In genomic region chr6:18101271-18101670, GRCh38 we compare ENCODE assay signal across 26 cellular contexts. TPM values are rescaled to one million over a fixed set of nuclear protein-coding genes. Genes with fewer than 3 reads are reported as not detected.
DNase-seq lines count a peak whose midpoint lies in the region; ATAC-seq and TF ChIP-seq lines count a peak whose summit lies in the region.
"Had no signal": no experiment of that assay in that cellular context is flagged by ENCODE, and none has a peak within 500 bp of the region (broad histone marks: within the 10 kb centered on the region; RNA-seq: fewer than 3 reads in every experiment).

No MANE protein-coding gene starts in this region.

- ATAC-seq in stimulated activated naive CD8-positive, alpha-beta T cell treated with anti-CD3 and anti-CD28 coated beads, Interleukin-15, amount 100 ng/mL, for 72 hours, result no peak
- no peak for ATAC-seq in HG02938 (IDR thresholded peaks at IDR 0.05; ENCODE audit: unreplicated experiment)
- no peak for ATAC-seq in GM21619 (IDR thresholded peaks at IDR 0.05; ENCODE audit: unreplicated experiment)
- ATAC-seq: GM23338; natural killer cell treated with Interleukin-12 subunit alpha and Interleukin-12 subunit beta and Interleukin-15 and Interleukin-18, amount 100 ng/mL, for 72 hours; Panc1; WTC11 had no signal

- H3K27ac ChIP-seq in cingulate gyrus (ENCODE audit: low read depth, low read length), result peak overlapping the region; percentile 94
- H3K27ac ChIP-seq: ascending aorta, coronary artery, vagina had no signal

- peaks cover 57% of the 10 kb centered on the region for H3K27me3 Mint-ChIP-seq in stimulated activated naive CD8-positive, alpha-beta T cell treated with anti-CD3 and anti-CD28 coated beads, Interleukin-15, amount 100 ng/mL, for 72 hours

- no peak for TF ChIP-seq CTCF in AG10803 (conservative IDR thresholded peaks at IDR 0.05; ENCODE audit: low read length)

- H3K9me3 Mint-ChIP-seq in stimulated activated naive CD8-positive, alpha-beta T cell treated with anti-CD3 and anti-CD28 coated beads, Interleukin-15, amount 100 ng/mL, for 72 hours, result peaks cover 8 to 9% of the 10 kb centered on the region in 2 donors
- H3K9me3 Mint-ChIP-seq: natural killer cell treated with Interleukin-12 subunit alpha and Interleukin-12 subunit beta and Interleukin-15 and Interleukin-18, amount 100 ng/mL, for 72 hours had no signal

- no peak overlapping the region for H3K27ac Mint-ChIP-seq in stimulated activated naive CD8-positive, alpha-beta T cell treated with anti-CD3 and anti-CD28 coated beads, Interleukin-15, amount 100 ng/mL, for 72 hours
- H3K27ac Mint-ChIP-seq: activated CD4-positive, alpha-beta memory T cell treated with anti-CD3 and anti-CD28 coated beads for 36 hours; activated naive CD4-positive, alpha-beta T cell treated with anti-CD3 and anti-CD28 coated beads for 36 hours; GM23338; memory B cell; natural killer cell treated with Interleukin-12 subunit alpha and Interleukin-12 subunit beta and Interleukin-15 and Interleukin-18, amount 100 ng/mL, for 72 hours; progenitor cell of endocrine pancreas; T-helper 2 cell treated with Interferon-gamma antibody and Interleukin-4, amounts not matched to agents 5 μg/mL and 100 μg/mL, for 36 hours; WTC11 had no signal

- H3K4me3 ChIP-seq in AG10803 (ENCODE audit: low read length), result no peak overlapping the region
- H3K4me3 ChIP-seq: ascending aorta, coronary artery, GM23338, MG63, vagina had no signal

- no peak overlapping the region for H3K4me3 Mint-ChIP-seq in stimulated activated naive CD8-positive, alpha-beta T cell treated with anti-CD3 and anti-CD28 coated beads, Interleukin-15, amount 100 ng/mL, for 72 hours
- H3K4me3 Mint-ChIP-seq: activated CD4-positive, alpha-beta memory T cell treated with anti-CD3 and anti-CD28 coated beads for 36 hours; activated naive CD4-positive, alpha-beta T cell treated with anti-CD3 and anti-CD28 coated beads for 36 hours; GM23338; memory B cell; natural killer cell treated with Interleukin-12 subunit alpha and Interleukin-12 subunit beta and Interleukin-15 and Interleukin-18, amount 100 ng/mL, for 72 hours; T-helper 2 cell treated with Interferon-gamma antibody and Interleukin-4, amounts not matched to agents 5 μg/mL and 100 μg/mL, for 36 hours; WTC11 had no signal

- H3K4me1 Mint-ChIP-seq in stimulated activated naive CD8-positive, alpha-beta T cell treated with anti-CD3 and anti-CD28 coated beads, Interleukin-15, amount 100 ng/mL, for 72 hours, result no peaks in the 10 kb centered on the region
- H3K4me1 Mint-ChIP-seq: GM23338, memory B cell had no signal

- DNase-seq in AG10803 (ENCODE audit: low read depth) (peak; percentile 35), LHCN-M2 (ENCODE audit: low read depth) (peak; percentile 46), myocyte (ENCODE audit: low read depth) (peak; percentile 35), NCI-H345 treated with DMSO at 0.1 percent for 48 hours (lab: John Stamatoyannopoulos, UW; ENCODE audit: unreplicated experiment) (no peak)
- no peak for DNase-seq in stimulated activated naive CD8-positive, alpha-beta T cell treated with anti-CD3 and anti-CD28 coated beads, Interleukin-15, amount 100 ng/mL, for 72 hours
- DNase-seq: activated CD4-positive, alpha-beta memory T cell treated with anti-CD3 and anti-CD28 coated beads for 36 hours; activated naive CD4-positive, alpha-beta T cell treated with anti-CD3 and anti-CD28 coated beads for 36 hours; DMS79; kidney; MG63; NCI-H1694; small intestine; stimulated activated CD4-positive, alpha-beta T cell treated with anti-CD3 and anti-CD28 coated beads, Interleukin-4, amount 100 ng/mL, for 24 hours had no signal

RNA-seq across cellular contexts. Expression of gene NHLRC1, which starts 21.2 kb away (rescaled TPM):
- 1.5 and 3.3 TPM in 2 replicates for total RNA-seq in LHCN-M2 (2014; rRNA removed)
- 1.7 TPM for polyA plus RNA-seq in LHCN-M2 (2012)
- total RNA-seq in myocyte, result 3.4 and 4.1 TPM in 2 replicates
- 3.1 TPM for polyA plus RNA-seq in myocyte (2012)

RNA-seq across cellular contexts. Expression of gene TPMT, which starts 53.6 kb away (rescaled TPM):
- total RNA-seq in LHCN-M2 (2014; rRNA removed), result 11.5 and 12.2 TPM in 2 replicates
- 8.6 TPM for polyA plus RNA-seq in LHCN-M2 (2012)
- total RNA-seq in myocyte, result 8.3 and 13.2 TPM in 2 replicates
- polyA plus RNA-seq in myocyte (2012), result 8.8 TPM

RNA-seq across cellular contexts. Expression of gene KDM1B, which starts 54.0 kb away (rescaled TPM):
- total RNA-seq in LHCN-M2 (2014; rRNA removed) (12.2 and 13.3 TPM in 2 replicates), myocyte (13.9 and 18.5 TPM in 2 replicates)
- polyA plus RNA-seq in LHCN-M2 (2012), result 11.8 TPM
- polyA plus RNA-seq in myocyte (2012), result 18.9 TPM

Comparison
In these comparisons a context has a peak if more than half of its experiments do, and no peak if none do; other contexts are left out.
1. DNase-seq: peak in AG10803 (single experiment), LHCN-M2 (single experiment) and myocyte (single experiment); none in stimulated activated naive CD8-positive, alpha-beta T cell treated with anti-CD3 and anti-CD28 coated beads, Interleukin-15, amount 100 ng/mL, for 72 hours (0 of 2) and NCI-H345 treated with DMSO at 0.1 percent for 48 hours (single experiment).